Comparison of ENCODE assay signal across 7 cellular contexts in the genomic region with DNA sequence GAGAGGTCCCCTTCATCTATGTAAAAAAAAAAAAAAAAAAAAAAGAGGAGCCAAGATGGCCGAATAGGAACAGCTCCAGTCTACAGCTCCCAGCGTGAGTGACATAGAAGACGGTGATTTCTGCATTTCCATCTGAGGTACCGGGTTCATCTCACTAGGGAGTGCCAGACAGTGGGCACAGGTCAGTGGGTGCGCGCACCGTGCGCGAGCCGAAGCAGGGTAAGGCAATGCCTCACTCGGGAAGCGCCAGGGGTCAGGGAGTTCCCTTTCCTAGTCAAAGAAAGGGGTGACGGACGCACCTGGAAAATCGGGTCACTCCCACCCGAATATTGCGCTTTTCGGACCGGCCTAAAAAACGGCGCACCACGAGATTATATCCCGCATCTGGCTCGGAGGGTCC.
DNase-seq lines count a peak whose midpoint lies in the region; ATAC-seq and TF ChIP-seq lines count a peak whose summit lies in the region.
"Not testable (repeated sequence)": the region's sequence is repeated elsewhere in the genome, so short reads cannot be mapped to it uniquely, and the experiment has no call there.

No MANE protein-coding gene starts in this region.

- H3K9ac ChIP-seq in ES-I3 (ENCODE audit: low read depth, low read length) = peak overlapping the region; percentile 11; the same call in 1 of the 2 replicates
- not testable (repeated sequence) for H3K9ac ChIP-seq in H9 (ENCODE audit: extremely low read depth, insufficient read length, low read length)

- not testable (repeated sequence) for H3K23me2 ChIP-seq in H9 (ENCODE audit: insufficient read length, low read depth, low read length, poor library complexity, severe bottlenecking)

- DNase-seq in Caco-2, H9: not testable (repeated sequence)
- DNase-seq in NCI-H748 (lab: John Stamatoyannopoulos, UW; ENCODE audit: unreplicated experiment) = peak; percentile 14
- DNase-seq in SHP77 treated with DMSO at 0.1 percent for 48 hours (lab: John Stamatoyannopoulos, UW) = peak; percentile 4
- peak; percentile 16 for DNase-seq in left lobe of liver (ENCODE audit: low spot score)
- DNase-seq in osteocyte (ENCODE audit: extremely low spot score, unreplicated experiment) = peak; percentile 49

- not testable (repeated sequence) for H3K23ac ChIP-seq in H9 (ENCODE audit: insufficient read length, low read depth, low read length)

- H3K27me3 Mint-ChIP-seq in Caco-2 (ENCODE audit: insufficient read depth, unreplicated experiment); osteocyte (ENCODE audit: unreplicated experiment): not testable (repeated sequence)
- peaks cover 13% of the 10 kb centered on the region for H3K27me3 Mint-ChIP-seq in H9 (ENCODE audit: low read depth)

- H3K56ac ChIP-seq in H9 (ENCODE audit: insufficient read length, low read depth, low read length) = not testable (repeated sequence)

- CTCF ChIA-PET in Caco-2 (lab: Charles Lee) = not testable (repeated sequence)

- not testable (repeated sequence) for TF ChIP-seq CTCF in Caco-2 (IDR thresholded peaks at IDR 0.05; ENCODE audit: insufficient read depth in 1 of 2, low read depth in 1 of 2, low read length in 1 of 2, severe bottlenecking in 1 of 2, unreplicated experiment in 1 of 2); H9 (conservative IDR thresholded peaks at IDR 0.05); osteocyte (IDR thresholded peaks at IDR 0.05)

- H3K4me1 Mint-ChIP-seq in Caco-2 (ENCODE audit: low read depth, unreplicated experiment); H9; osteocyte (ENCODE audit: unreplicated experiment): not testable (repeated sequence)

- intact Hi-C loops in Caco-2 (cut with micrococcal nuclease; ENCODE audit: unreplicated experiment) = not testable (repeated sequence)

- H2BK5ac ChIP-seq in H9 (ENCODE audit: insufficient read length, low read length) = not testable (repeated sequence)

- not testable (repeated sequence) for H4K20me1 ChIP-seq in H9 (ENCODE audit: control insufficient read depth, insufficient read depth, insufficient read length)

- peak overlapping the region; percentile 44 for H2BK120ac ChIP-seq in H9 (ENCODE audit: low read depth, low read length, poor library complexity, severe bottlenecking)

- H3K4ac ChIP-seq in H9 (ENCODE audit: low read depth, low read length) = not testable (repeated sequence)

- H3K36me3 ChIP-seq in Caco-2 (ENCODE audit: control insufficient read depth, insufficient read depth, low read length); ES-I3 (ENCODE audit: insufficient read depth, low read length): not testable (repeated sequence)

- not testable (repeated sequence) for H2AFZ ChIP-seq in H9 (ENCODE audit: low read length)

- ATAC-seq in left lobe of liver = not testable (repeated sequence)

- not testable (repeated sequence) for H3K9me3 Mint-ChIP-seq in Caco-2 (ENCODE audit: unreplicated experiment); H9; osteocyte (ENCODE audit: unreplicated experiment)

- not testable (repeated sequence) for H4K5ac ChIP-seq in H9 (ENCODE audit: insufficient read length, low read depth, low read length)

- H3K79me2 ChIP-seq in H9 (ENCODE audit: insufficient read depth, low read length) = not testable (repeated sequence)

- H3K9me3 ChIP-seq in Caco-2; ES-I3 (ENCODE audit: control insufficient read depth, insufficient read depth, low read length); H9 (ENCODE audit: control insufficient read depth, low read depth, low read length): not testable (repeated sequence)

- peak overlapping the region; percentile 19 for H3K4me3 Mint-ChIP-seq in Caco-2 (ENCODE audit: unreplicated experiment)
- H3K4me3 Mint-ChIP-seq in H9 = peak overlapping the region; percentile 44 to 52; a peak in 2 of 5 replicates
- H3K4me3 Mint-ChIP-seq in osteocyte (ENCODE audit: unreplicated experiment) = not testable (repeated sequence)

- not testable (repeated sequence) for H3K27ac Mint-ChIP-seq in Caco-2 (ENCODE audit: unreplicated experiment); H9; osteocyte (ENCODE audit: unreplicated experiment)

- H2BK15ac ChIP-seq in H9 (ENCODE audit: low read depth, low read length) = not testable (repeated sequence)

- H3K27me3 ChIP-seq in Caco-2 (replicated peaks; ENCODE audit: control insufficient read depth, insufficient read depth, low read length); H9 (ENCODE audit: insufficient read depth, low read length): not testable (repeated sequence)

- not testable (repeated sequence) for H3K18ac ChIP-seq in H9 (ENCODE audit: insufficient read length, low read depth, low read length)

- H3K4me1 ChIP-seq in Caco-2 = peaks cover 19% of the 10 kb centered on the region
- not testable (repeated sequence) for H3K4me1 ChIP-seq in ES-I3 (ENCODE audit: insufficient read depth, low read length); H9 (ENCODE audit: insufficient read depth, low read length)

- H2BK20ac ChIP-seq in H9 (ENCODE audit: low read depth, low read length, poor library complexity, severe bottlenecking) = not testable (repeated sequence)

- not testable (repeated sequence) for H3K4me3 ChIP-seq in Caco-2 (ENCODE audit: low read depth, low read length)

- not testable (repeated sequence) for H3K27ac ChIP-seq in H9 (ENCODE audit: insufficient read length, low read depth, low read length)

- not testable (repeated sequence) for H4K8ac ChIP-seq in H9 (replicated peaks; ENCODE audit: insufficient read length, low read depth, low read length)

- no CpG with 5 or more reads among the region's 24 CpGs for WGBS in H9 (ENCODE audit: extremely low coverage, insufficient read length, low lambda C conversion rate)

- H2AK5ac ChIP-seq in H9 (ENCODE audit: insufficient read length, low read length) = not testable (repeated sequence)

- not testable (repeated sequence) for H4K91ac ChIP-seq in H9 (ENCODE audit: insufficient read length, low read depth, low read length)

- H3K79me1 ChIP-seq in H9 (ENCODE audit: insufficient read depth, low read depth, low read length, poor library complexity, severe bottlenecking) = not testable (repeated sequence)

- not testable (repeated sequence) for H3T11ph ChIP-seq in H9 (ENCODE audit: low read length)

- not testable (repeated sequence) for H2BK12ac ChIP-seq in H9 (ENCODE audit: insufficient read length, low read depth, low read length)

- not testable (repeated sequence) for H3K36me3 Mint-ChIP-seq in Caco-2 (ENCODE audit: insufficient read depth, unreplicated experiment); H9 (ENCODE audit: insufficient read depth in 1 of 3, low read depth in 3 of 3); osteocyte (ENCODE audit: unreplicated experiment)

- H3K4me2 ChIP-seq in H9 (ENCODE audit: insufficient read depth, insufficient read length, low read length) = not testable (repeated sequence)

- BruUV-seq in Caco-2 (replicated peaks; lab: Mats Ljungman, UMichigan) = not testable (repeated sequence)

- POLR2A ChIA-PET in Caco-2 (lab: Charles Lee) = interaction anchor here (0.6 kb wide), 1 partner anchor 11 kb away, joined by 3 read pairs; no protein-coding TSS in a partner anchor

- H3K14ac ChIP-seq in H9 (ENCODE audit: insufficient read depth, low read length) = not testable (repeated sequence)
